In the genomic region with DNA sequence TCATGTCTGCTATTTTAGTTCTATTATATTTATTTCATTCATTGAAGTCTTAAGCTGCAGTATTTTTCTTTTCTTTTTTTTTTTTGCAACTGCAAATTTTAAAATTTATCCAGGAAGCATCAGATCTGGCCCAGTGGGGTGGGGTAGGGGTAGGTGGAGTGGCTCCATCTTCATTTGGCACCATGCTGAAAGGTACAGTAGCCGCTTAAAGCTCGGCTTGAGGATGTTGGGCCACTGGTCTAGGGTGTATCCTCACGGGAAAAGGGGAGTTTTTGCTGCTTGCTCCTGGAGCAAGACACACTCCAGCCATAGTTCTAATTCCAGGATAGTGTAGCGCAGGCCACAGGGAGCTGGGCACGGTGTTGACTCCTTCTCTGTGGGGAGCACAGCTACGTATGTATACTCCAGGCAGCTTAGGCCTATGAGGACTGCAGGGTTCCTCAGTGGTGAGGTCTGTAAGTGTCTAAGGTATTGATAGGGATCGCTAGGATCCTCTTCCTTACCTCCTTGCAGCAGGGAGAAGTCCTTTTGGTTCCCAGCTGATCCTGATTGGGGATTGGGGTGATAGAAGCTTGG, we compare ENCODE assay signal across 13 cellular contexts. TPM values are rescaled to one million over a fixed set of nuclear protein-coding genes. Genes with fewer than 3 reads are reported as not detected.
DNase-seq lines count a peak whose midpoint lies in the region; ATAC-seq, FAIRE-seq and TF ChIP-seq lines count a peak whose summit lies in the region.
"Had no signal": no experiment of that assay in that cellular context is flagged by ENCODE, and none has a peak within 500 bp of the region (broad histone marks: within the 10 kb centered on the region; RNA-seq: fewer than 3 reads in every experiment).

No MANE protein-coding gene starts in this region.

- H3K4me3 ChIP-seq in OCI-LY3 (ENCODE audit: low read length) (peak overlapping the region; percentile 44), endodermal cell (ENCODE audit: low read length) (no peak overlapping the region)

- TF ChIP-seq CTCF in OCI-LY3 (IDR thresholded peaks at IDR 0.05; ENCODE audit: low read depth, low read length) (no peak), endodermal cell (conservative IDR thresholded peaks at IDR 0.05) (no peak)

- peak overlapping the region; percentile 56 for H3K27ac ChIP-seq in OCI-LY3 (ENCODE audit: low read length)
- no peak overlapping the region for H3K27ac ChIP-seq in endodermal cell (ENCODE audit: low read depth, low read length)

- H3K27me3 Mint-ChIP-seq in naive B cell (no peaks in the 10 kb centered on the region), endodermal cell (ENCODE audit: insufficient read depth) (no peaks in the 10 kb centered on the region)

- FAIRE-seq in GM18507 (lab: Jason Lieb, UNC): peak; percentile 21
- FAIRE-seq: colon, D721Med had no signal

- peak overlapping the region in 5 of 6 donors; percentile 1 to 78 (median 58) for H3K27ac Mint-ChIP-seq in naive B cell
- no peak overlapping the region for H3K27ac Mint-ChIP-seq in endodermal cell

- H3K36me3 ChIP-seq in OCI-LY3 (replicated peaks; ENCODE audit: low read depth, low read length) (peaks cover 3% of the 10 kb centered on the region), endodermal cell (ENCODE audit: control insufficient read depth, insufficient read depth, low read length) (no peaks in the 10 kb centered on the region)

- ATAC-seq in GM21447 (IDR thresholded peaks at IDR 0.05; ENCODE audit: unreplicated experiment) (peak; percentile 35), naive B cell (ENCODE audit: low read depth in 2 of 2) (no peak)

- H3K9me3 Mint-ChIP-seq in naive B cell (peaks cover 5 to 15% (median 12%) of the 10 kb centered on the region in 7 donors), endodermal cell (peaks cover 4% of the 10 kb centered on the region)

- H3K4me2 ChIP-seq in OCI-LY3 (ENCODE audit: low read length): peak overlapping the region; percentile 64

- no peak overlapping the region for H2AFZ ChIP-seq in OCI-LY3 (ENCODE audit: low read depth, low read length)

- no peaks in the 10 kb centered on the region for H3K9me3 ChIP-seq in OCI-LY3 (ENCODE audit: insufficient read depth, low read length)
- H3K9me3 ChIP-seq in endodermal cell (ENCODE audit: control insufficient read depth, low read length): peaks cover 8% of the 10 kb centered on the region

- peaks cover 36 to 58% (median 51%) of the 10 kb centered on the region in 3 donors for H3K4me1 Mint-ChIP-seq in naive B cell
- peaks cover 6% of the 10 kb centered on the region for H3K4me1 Mint-ChIP-seq in endodermal cell
- H3K4me1 Mint-ChIP-seq: neural crest cell had no signal

- H3K4me3 Mint-ChIP-seq in naive B cell (peak overlapping the region; percentile 0 to 84 (median 57)), endodermal cell (no peak overlapping the region)
- H3K4me3 Mint-ChIP-seq: neural crest cell had no signal

- WGBS in endodermal cell (ENCODE audit: insufficient coverage in 1 of 2, insufficient read length in 1 of 2), 2 experiments: 75 to 84% methylated on average over 4 to 7 of the region's 7 CpGs

- no peak overlapping the region for H3K9ac ChIP-seq in OCI-LY3 (ENCODE audit: low read length)
- no peak overlapping the region for H3K9ac ChIP-seq in endodermal cell (ENCODE audit: extremely low read depth, low read length, poor library complexity, severe bottlenecking)

- DNase-seq in GM18507 (ENCODE audit: extremely low spot score, insufficient read length, low read depth) (no peak), naive B cell (no peak), GOT3 (lab: John Stamatoyannopoulos, UW) (no peak), dermis blood vessel endothelial cell (no peak), endodermal cell (no peak)
- DNase-seq: activated CD4-positive, CD25-positive, alpha-beta regulatory T cell; RPMI8226; stimulated activated CD4-positive, alpha-beta T cell treated with anti-CD3 and anti-CD28 coated beads, Interleukin-12 subunit alpha, Interleukin-12 subunit beta, amount 100 ng/mL, for 4 hours had no signal

- peaks cover 23% of the 10 kb centered on the region for H3K4me1 ChIP-seq in OCI-LY3 (ENCODE audit: low read length)
- H3K4me1 ChIP-seq in endodermal cell (ENCODE audit: control insufficient read depth, insufficient read depth, low read length): no peaks in the 10 kb centered on the region

- peaks cover 12% of the 10 kb centered on the region; the same call in 1 of the 2 replicates for H4K20me1 ChIP-seq in OCI-LY3 (ENCODE audit: insufficient read depth, low read length)

- no peaks in the 10 kb centered on the region for H3K27me3 ChIP-seq in OCI-LY3 (ENCODE audit: low read depth, low read length)
- H3K27me3 ChIP-seq in endodermal cell (ENCODE audit: control insufficient read depth, insufficient read depth, low read length, poor library complexity, severe bottlenecking): no peaks in the 10 kb centered on the region

- H3K79me2 ChIP-seq in OCI-LY3 (ENCODE audit: low read length): peaks cover 91% of the 10 kb centered on the region

- H3K36me3 Mint-ChIP-seq in naive B cell (peaks cover 5 to 15% of the 10 kb centered on the region in 2 donors), endodermal cell (ENCODE audit: low read depth) (peaks cover 4% of the 10 kb centered on the region)

RNA-seq across cellular contexts. Expression of a gene that starts 22.7 kb away (rescaled TPM):
- polyA plus RNA-seq in naive B cell (ENCODE audit: low read depth in 6 of 6): 10 to 100 TPM; 27.1 to 34.3 (median 29.8) TPM
- total RNA-seq in dermis blood vessel endothelial cell (10.4 and 12.1 TPM in 2 replicates), endodermal cell (10 to 100 TPM; 13.2 to 18.6 TPM)
- 13.7 TPM for polyA plus RNA-seq in endodermal cell (2013, experiment 1 of 2)
- polyA plus RNA-seq in endodermal cell (2013, experiment 2 of 2): 13.8 TPM
